ENCODE assay signal across 8 cellular contexts in the genomic region with DNA sequence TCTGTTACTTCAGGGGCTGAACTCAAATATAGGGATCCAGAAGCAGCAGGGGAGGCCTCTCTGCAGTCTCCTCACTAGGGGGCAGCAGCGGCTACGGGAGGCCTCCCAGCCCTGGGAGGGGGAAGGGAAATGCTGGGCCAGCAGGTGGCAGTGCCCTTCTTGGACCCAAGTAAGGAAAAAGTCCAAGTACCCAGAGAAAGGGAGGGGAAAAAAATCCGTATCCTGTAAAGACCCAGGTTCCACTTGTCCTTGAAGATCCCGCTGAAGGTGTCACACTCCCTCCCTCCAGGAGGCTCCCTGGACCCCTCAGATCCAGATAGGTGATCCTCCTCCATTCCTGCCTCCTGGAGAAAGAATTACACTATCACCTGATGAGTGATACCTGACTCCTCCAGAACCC. TPM values are rescaled to one million over a fixed set of nuclear protein-coding genes. Genes with fewer than 3 reads are reported as not detected.
DNase-seq lines count a peak whose midpoint lies in the region; ATAC-seq, FAIRE-seq and TF ChIP-seq lines count a peak whose summit lies in the region.

No MANE protein-coding gene starts in this region.

- peak; percentile 90 for DNase-seq in AG20443 (ENCODE audit: low spot score)
- DNase-seq in NCI-H345 treated with DMSO at 0.1 percent for 48 hours (lab: John Stamatoyannopoulos, UW; ENCODE audit: unreplicated experiment), result peak; percentile 59
- DNase-seq in activated CD4-positive, CD25-positive, alpha-beta regulatory T cell (lab: John Stamatoyannopoulos, UW), result peak; percentile 53 to 67 (median 64)
- DNase-seq in bronchial epithelial cell (ENCODE audit: low read depth), result peak; percentile 74
- peak; percentile 50 for DNase-seq in kidney epithelial cell (ENCODE audit: low read depth)
- peak; percentile 81 for DNase-seq in stimulated activated CD4-positive, alpha-beta T cell treated with anti-CD3 and anti-CD28 coated beads, Interleukin-4, amount 100 ng/mL, for 24 hours

- FAIRE-seq in bronchial epithelial cell (lab: Jason Lieb, UNC), result no peak

- TF ChIP-seq CTCF in bronchial epithelial cell (IDR thresholded peaks at IDR 0.05; ENCODE audit: insufficient read depth, low read length, severe bottlenecking), result peak; percentile 98
- peak; percentile 100 for TF ChIP-seq CTCF in kidney epithelial cell (IDR thresholded peaks at IDR 0.05; ENCODE audit: insufficient read depth, low read length, poor library complexity, severe bottlenecking)

- ATAC-seq in GM21737 (IDR thresholded peaks at IDR 0.05; ENCODE audit: unreplicated experiment) (peak; percentile 59), HG03196 (IDR thresholded peaks at IDR 0.05; ENCODE audit: unreplicated experiment) (no peak)

- H3K36me3 ChIP-seq in bronchial epithelial cell (ENCODE audit: control insufficient read depth, insufficient read depth, low read length), result no peaks in the 10 kb centered on the region
- H3K36me3 ChIP-seq in kidney epithelial cell (ENCODE audit: control insufficient read depth, insufficient read depth, low read length), result no peaks in the 10 kb centered on the region

- H3K27me3 ChIP-seq in bronchial epithelial cell (ENCODE audit: control insufficient read depth, insufficient read depth, low read length) (peaks cover 12% of the 10 kb centered on the region), kidney epithelial cell (ENCODE audit: control insufficient read depth, insufficient read depth, low read length) (peaks cover 3% of the 10 kb centered on the region)

- no peak overlapping the region for H3K4me3 ChIP-seq in bronchial epithelial cell (ENCODE audit: low read depth, low read length)
- no peak overlapping the region for H3K4me3 ChIP-seq in kidney epithelial cell (ENCODE audit: low read depth, low read length)

RNA-seq across cellular contexts. Expression of a gene that starts 14.1 kb away (rescaled TPM):
- total RNA-seq in bronchial epithelial cell, result 3.9 and 9.9 TPM in 2 replicates
- 139 and 140 TPM in 2 replicates for total RNA-seq in kidney epithelial cell

RNA-seq across cellular contexts. Expression of a gene that starts 21.0 kb away (rescaled TPM):
- total RNA-seq in bronchial epithelial cell, result not detected in 2 replicates
- total RNA-seq in kidney epithelial cell, result 6.7 and 16.5 TPM in 2 replicates

Comparison
In these comparisons a context has a peak if more than half of its experiments do, and no peak if none do; other contexts are left out.
1. RNA of a gene that starts 14.1 kb away (total RNA-seq): 139 to 140 TPM in kidney epithelial cell; 3.9 to 9.9 TPM in bronchial epithelial cell; every median in the first group is over 10 times any median in the second.
2. Peak in every context shown above with its lines, with median percentiles within 50 percentile points of each other: DNase-seq.